ENCODE assay signal across 10 cellular contexts in genomic region chr1:55893155-55893554, GRCh38.
DNase-seq lines count a peak whose midpoint lies in the region; ATAC-seq and TF ChIP-seq lines count a peak whose summit lies in the region.
"Had no signal": no experiment of that assay in that cellular context is flagged by ENCODE, and none has a peak within 500 bp of the region (broad histone marks: within the 10 kb centered on the region; RNA-seq: fewer than 3 reads in every experiment).

No MANE protein-coding gene starts in this region.

- H3F3A ChIP-seq in smooth muscle cell (ENCODE audit: low read depth) = no peaks in the 10 kb centered on the region

- no peak overlapping the region for H3K27ac Mint-ChIP-seq in endothelial cell (ENCODE audit: unreplicated experiment)
- H3K27ac Mint-ChIP-seq: B cell had no signal

- H3K4me1 ChIP-seq in smooth muscle cell (ENCODE audit: low read depth) = no peaks in the 10 kb centered on the region

- DNase-seq in NCI-H2171 treated with DMSO at 0.1 percent for 48 hours (lab: John Stamatoyannopoulos, UW) = peak; percentile 32
- no peak for DNase-seq in NCI-H2171 (lab: John Stamatoyannopoulos, UW)
- peak; percentile 38 for DNase-seq in NCI-H226
- DNase-seq in endothelial cell (ENCODE audit: low spot score) = peak; percentile 11
- DNase-seq in smooth muscle cell (lab: John Stamatoyannopoulos, UW; ENCODE audit: unreplicated experiment) = no peak
- DNase-seq in omental fat pad (ENCODE audit: low spot score) = no peak
- DNase-seq: stimulated activated naive CD8-positive, alpha-beta T cell treated with anti-CD3 and anti-CD28 coated beads, Interleukin-15, Interleukin-2, amounts not matched to agents 100 U/mL and 50 U/mL, for 24 hours had no signal

- no peak overlapping the region for H3K4me3 Mint-ChIP-seq in endothelial cell (ENCODE audit: unreplicated experiment)
- H3K4me3 Mint-ChIP-seq: B cell had no signal

- H3K36me3 Mint-ChIP-seq in endothelial cell (ENCODE audit: low read depth, unreplicated experiment) = no peaks in the 10 kb centered on the region

- H3K27me3 ChIP-seq in smooth muscle cell (ENCODE audit: low read depth) = no peaks in the 10 kb centered on the region

- peaks cover 10% of the 10 kb centered on the region for H3K9me3 ChIP-seq in smooth muscle cell (replicated peaks; ENCODE audit: low read depth)

- H3K4me1 Mint-ChIP-seq in endothelial cell (ENCODE audit: unreplicated experiment) = no peaks in the 10 kb centered on the region
- H3K4me1 Mint-ChIP-seq: B cell had no signal

- WGBS in smooth muscle cell (ENCODE audit: low lambda C conversion rate) = 24% methylated on average over 2 of the region's 2 CpGs

- H3K79me2 ChIP-seq in smooth muscle cell (ENCODE audit: low read depth) = no peaks in the 10 kb centered on the region

- H3K27me3 Mint-ChIP-seq in endothelial cell (ENCODE audit: unreplicated experiment) = no peaks in the 10 kb centered on the region

- H3K27ac ChIP-seq in smooth muscle cell (ENCODE audit: low read depth) = no peak overlapping the region

- no peaks in the 10 kb centered on the region for H4K20me1 ChIP-seq in smooth muscle cell (ENCODE audit: low read depth)

- H3K36me3 ChIP-seq in smooth muscle cell (ENCODE audit: low read depth) = no peaks in the 10 kb centered on the region

- H3K4me3 ChIP-seq in smooth muscle cell = no peak overlapping the region

- no peak overlapping the region for H3K9ac ChIP-seq in smooth muscle cell (ENCODE audit: low read depth)

- no peak overlapping the region for H2AFZ ChIP-seq in smooth muscle cell (ENCODE audit: low read depth)

- no peaks in the 10 kb centered on the region for H3K9me3 Mint-ChIP-seq in endothelial cell (ENCODE audit: unreplicated experiment)

- ATAC-seq in HG03432 (IDR thresholded peaks at IDR 0.05; ENCODE audit: unreplicated experiment) = no peak
- no peak for ATAC-seq in GM21576 (IDR thresholded peaks at IDR 0.05; ENCODE audit: unreplicated experiment)
- ATAC-seq in omental fat pad (ENCODE audit: low FRiP score) = no peak
- ATAC-seq: stimulated activated naive CD8-positive, alpha-beta T cell treated with anti-CD3 and anti-CD28 coated beads, Interleukin-15, Interleukin-2, amounts not matched to agents 100 U/mL and 50 U/mL, for 24 hours had no signal

- TF ChIP-seq CTCF in endothelial cell (IDR thresholded peaks at IDR 0.05; ENCODE audit: unreplicated experiment) = peak; percentile 54
- peak; percentile 18 for TF ChIP-seq CTCF in smooth muscle cell (IDR thresholded peaks at IDR 0.05; ENCODE audit: borderline replicate concordance, insufficient read depth, poor library complexity, severe bottlenecking)
- no peak for TF ChIP-seq CTCF in omental fat pad (IDR thresholded peaks at IDR 0.05)

- H3K4me2 ChIP-seq in smooth muscle cell = no peak overlapping the region

Comparison
In these comparisons a context has a peak if more than half of its experiments do, and no peak if none do; other contexts are left out.
1. DNase-seq: peak in NCI-H2171 treated with DMSO at 0.1 percent for 48 hours (single experiment), NCI-H226 (single experiment) and endothelial cell (single experiment); none in NCI-H2171 (single experiment), smooth muscle cell (single experiment) and omental fat pad (single experiment).
2. CTCF ChIP-seq: peak in endothelial cell (single experiment) and smooth muscle cell (single experiment); none in omental fat pad (0 of 3).